Comparison of ENCODE assay signal across 8 cellular contexts in genomic region chr1:6580119-6580587, GRCh38. TPM values are rescaled to one million over a fixed set of nuclear protein-coding genes. Genes with fewer than 3 reads are reported as not detected.
DNase-seq lines count a peak whose midpoint lies in the region; ATAC-seq and TF ChIP-seq lines count a peak whose summit lies in the region.

No MANE protein-coding gene starts in this region.

- H3K9me3 ChIP-seq in prostate gland, result no peaks in the 10 kb centered on the region

- no peak overlapping the region for H3K27ac ChIP-seq in foreskin keratinocyte
- H3K27ac ChIP-seq in prostate gland, result peak overlapping the region; percentile 90 to 94

- no peak for ATAC-seq in Right ventricle myocardium inferior
- peak; percentile 46 for ATAC-seq in foreskin keratinocyte
- ATAC-seq in HG03378 (IDR thresholded peaks at IDR 0.05; ENCODE audit: unreplicated experiment), result no peak
- no peak for ATAC-seq in HG03521 (IDR thresholded peaks at IDR 0.05; ENCODE audit: unreplicated experiment)

- intact Hi-C loops in Right ventricle myocardium inferior (cut with DNase I) (loop anchor here (2.0 kb wide), 1 partner anchor 21 kb away; no protein-coding TSS in a partner anchor), cardiac septum (cut with DNase I) (loop anchor here (1.0 kb wide), 1 partner anchor 18 kb away; no protein-coding TSS in a partner anchor), prostate gland (cut with DNase I) (loop anchor here (2.0 kb wide), 1 partner anchor 25 kb away; the partner anchor contains the start of genes NOL9 and TAS1R1), head of caudate nucleus (cut with DNase I) (no loop called here)

- no peak for TF ChIP-seq POLR2A in prostate gland (IDR thresholded peaks at IDR 0.05)

- H3K4me1 ChIP-seq in foreskin keratinocyte, result no peaks in the 10 kb centered on the region
- H3K4me1 ChIP-seq in prostate gland (replicated peaks), result peaks cover 16% of the 10 kb centered on the region

- H3K27me3 ChIP-seq in foreskin keratinocyte, result no peaks in the 10 kb centered on the region
- no peaks in the 10 kb centered on the region for H3K27me3 ChIP-seq in prostate gland (replicated peaks; ENCODE audit: insufficient read depth)

- TF ChIP-seq CTCF in foreskin keratinocyte (conservative IDR thresholded peaks at IDR 0.05) (no peak), prostate gland (IDR thresholded peaks at IDR 0.05) (no peak)

- WGBS in prostate gland, result under 1% methylated on average over 29 of the region's 30 CpGs

- peak overlapping the region; percentile 87 to 90 for H3K4me3 ChIP-seq in prostate gland

- H3K36me3 ChIP-seq in prostate gland, result no peaks in the 10 kb centered on the region

- peak; percentile 68 for DNase-seq in Right ventricle myocardium inferior (ENCODE audit: missing footprints)
- no peak for DNase-seq in cardiac septum (ENCODE audit: low spot score)
- peak; percentile 51 for DNase-seq in UCSD-AML1 (lab: John Stamatoyannopoulos, UW; ENCODE audit: unreplicated experiment)
- no peak for DNase-seq in foreskin keratinocyte
- no peak for DNase-seq in prostate gland (ENCODE audit: low spot score)
- no peak for DNase-seq in head of caudate nucleus

RNA-seq across cellular contexts. Expression of gene ZBTB48, which starts 0.4 kb away (rescaled TPM):
- 15.1 TPM for total RNA-seq in Right ventricle myocardium inferior
- 10.7 TPM for total RNA-seq in cardiac septum
- total RNA-seq in foreskin keratinocyte, result 14.6 and 15.3 TPM in 2 replicates
- 13.4 and 14.7 TPM in 2 replicates for polyA plus RNA-seq in foreskin keratinocyte
- 10 to 100 TPM; 41.3 to 51.0 TPM for total RNA-seq in prostate gland

RNA-seq across cellular contexts. Expression of gene KLHL21, which starts 22.5 kb away (rescaled TPM):
- total RNA-seq in Right ventricle myocardium inferior (102 TPM), cardiac septum (33.1 TPM), foreskin keratinocyte (41.8 and 52.0 TPM in 2 replicates), prostate gland (100 to 1,000 TPM in 1 of 2 donors, 10 to 100 TPM in 1; 67.1 to 111 TPM)
- 25.4 and 29.4 TPM in 2 replicates for polyA plus RNA-seq in foreskin keratinocyte

RNA-seq across cellular contexts. Expression of gene TAS1R1, which starts 25.0 kb away (rescaled TPM):
- total RNA-seq in Right ventricle myocardium inferior (not detected), cardiac septum (not detected), foreskin keratinocyte (not detected in 2 replicates), prostate gland (1 to 10 TPM in 1 of 2 donors, not detected in 1; 1.5 TPM)
- not detected in 2 replicates for polyA plus RNA-seq in foreskin keratinocyte

RNA-seq across cellular contexts. Expression of gene NOL9, which starts 25.8 kb away (rescaled TPM):
- total RNA-seq in Right ventricle myocardium inferior (12.6 TPM), cardiac septum (16.5 TPM), foreskin keratinocyte (22.8 and 24.5 TPM in 2 replicates), prostate gland (10 to 100 TPM; 15.7 to 20.9 TPM)
- polyA plus RNA-seq in foreskin keratinocyte, result 4.6 and 5.3 TPM in 2 replicates

RNA-seq across cellular contexts. Expression of gene PHF13, which starts 33.4 kb away (rescaled TPM):
- total RNA-seq in Right ventricle myocardium inferior, result 8.0 TPM
- total RNA-seq in cardiac septum, result 9.3 TPM
- 15.3 and 16.3 TPM in 2 replicates for total RNA-seq in foreskin keratinocyte
- 8.2 and 9.9 TPM in 2 replicates for polyA plus RNA-seq in foreskin keratinocyte
- 10 to 100 TPM; 13.8 to 79.2 TPM for total RNA-seq in prostate gland

Comparison
In these comparisons a context has a peak if more than half of its experiments do, and no peak if none do; other contexts are left out.
1. DNase-seq: peak in Right ventricle myocardium inferior (single experiment) and UCSD-AML1 (single experiment); none in cardiac septum (single experiment), foreskin keratinocyte (0 of 2), prostate gland (single experiment) and head of caudate nucleus (0 of 42).